In genomic region chr10:15259136-15259535, GRCh38 we compare ENCODE assay signal across 34 cellular contexts.
"Had no signal": no experiment of that assay in that cellular context is flagged by ENCODE, and none has a peak within 500 bp of the region (broad histone marks: within the 10 kb centered on the region; RNA-seq: fewer than 3 reads in every experiment).

No MANE protein-coding gene starts in this region.

- H3K4me3 ChIP-seq: MG63 had no signal

- H3K9me3 ChIP-seq: MG63 had no signal

- H3K27me3 ChIP-seq: MG63 had no signal

- DNase-seq: Karpas-422, Kasumi-1, MG63, MM.1S, MV-4-11, NCI-H1048, NCI-H1092, NCI-H1092 treated with DMSO at 0.1 percent for 48 hours, NCI-H1105, NCI-H1105 treated with DMSO at 0.1 percent for 48 hours, NCI-H1417, NCI-H1417 treated with DMSO at 0.1 percent for 48 hours, NCI-H1436, NCI-H1436 treated with DMSO at 0.1 percent for 48 hours, NCI-H146, NCI-H1694, NCI-H1694 treated with DMSO at 0.1 percent for 48 hours, NCI-H187, NCI-H187 treated with DMSO at 0.1 percent for 48 hours, NCI-H1930, NCI-H2029, NCI-H2029 treated with DMSO at 0.1 percent for 48 hours, NCI-H2081, NCI-H2081 treated with DMSO at 0.1 percent for 48 hours, NCI-H2107, NCI-H2171, NCI-H2171 treated with DMSO at 0.1 percent for 48 hours, NCI-H2227 treated with DMSO at 0.1 percent for 48 hours, NCI-H226, NCI-H345, NCI-H446, NCI-H446 treated with DMSO at 0.1 percent for 48 hours, NCI-H510A, NCI-H510A treated with DMSO at 0.1 percent for 48 hours had no signal
